1 cellular context compared by ENCODE assay signal in the genomic region with DNA sequence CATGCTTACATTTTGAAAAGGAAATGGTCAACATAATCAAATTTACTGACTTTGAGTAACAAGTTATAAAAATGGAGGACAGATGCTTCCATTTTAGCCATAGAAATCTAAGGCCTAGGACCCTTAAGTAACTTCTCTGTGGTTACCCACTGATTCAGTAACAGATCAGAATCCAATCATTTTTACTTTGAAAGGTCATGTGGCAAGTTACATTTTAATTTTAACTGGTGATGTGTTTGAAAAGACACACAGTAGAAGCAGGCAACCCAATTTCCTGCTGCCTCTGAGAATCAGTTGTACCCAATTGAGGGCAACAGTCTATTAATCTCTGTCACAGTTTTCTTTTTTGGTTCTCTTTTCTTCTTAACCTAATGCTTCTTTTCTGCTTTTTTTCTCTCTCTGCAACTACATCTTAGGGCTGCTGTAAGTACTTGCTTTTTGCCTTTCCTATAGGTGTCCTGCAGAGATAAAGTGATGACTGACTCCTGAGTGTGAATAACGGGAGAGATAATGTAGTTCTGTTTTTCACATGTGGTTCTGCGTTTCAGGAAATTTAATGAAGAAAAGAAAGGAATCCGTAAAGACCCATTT.
TF ChIP-seq lines count a peak whose summit lies in the region.

No MANE protein-coding gene starts in this region.

TF ChIP-seq in IMR-90, 13 proteins besides CTCF, POLR2A, EP300 and RAD21:
- TF ChIP-seq NFE2L2 (IDR thresholded peaks at IDR 0.05; ENCODE audit: low read depth, low read length) (no peak), BHLHE40 (IDR thresholded peaks at IDR 0.05; ENCODE audit: low read depth, low read length) (no peak), RFX5 (IDR thresholded peaks at IDR 0.05; ENCODE audit: low read depth, low read length) (no peak), SMC3 (IDR thresholded peaks at IDR 0.05; ENCODE audit: low read depth, low read length) (no peak), MXI1 (IDR thresholded peaks at IDR 0.05; ENCODE audit: borderline replicate concordance, low read depth, low read length) (no peak), FOS (IDR thresholded peaks at IDR 0.05; ENCODE audit: low read depth, low read length) (no peak), MAFK (IDR thresholded peaks at IDR 0.05; ENCODE audit: low read depth, low read length) (no peak), RCOR1 (IDR thresholded peaks at IDR 0.05; ENCODE audit: insufficient replicate concordance, low read length) (no peak), CHD1 (IDR thresholded peaks at IDR 0.05; ENCODE audit: low read depth, low read length) (no peak), CEBPB (IDR thresholded peaks at IDR 0.05; ENCODE audit: low read depth, low read length) (no peak), MAZ (IDR thresholded peaks at IDR 0.05; ENCODE audit: borderline replicate concordance, low read depth, low read length) (no peak)
- TF ChIP-seq, protein P1, sequence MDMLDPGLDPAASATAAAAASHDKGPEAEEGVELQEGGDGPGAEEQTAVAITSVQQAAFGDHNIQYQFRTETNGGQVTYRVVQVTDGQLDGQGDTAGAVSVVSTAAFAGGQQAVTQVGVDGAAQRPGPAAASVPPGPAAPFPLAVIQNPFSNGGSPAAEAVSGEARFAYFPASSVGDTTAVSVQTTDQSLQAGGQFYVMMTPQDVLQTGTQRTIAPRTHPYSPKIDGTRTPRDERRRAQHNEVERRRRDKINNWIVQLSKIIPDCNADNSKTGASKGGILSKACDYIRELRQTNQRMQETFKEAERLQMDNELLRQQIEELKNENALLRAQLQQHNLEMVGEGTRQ (IDR thresholded peaks at IDR 0.05; ENCODE audit: low read depth, low read length) = no peak
- TF ChIP-seq, protein P2, sequence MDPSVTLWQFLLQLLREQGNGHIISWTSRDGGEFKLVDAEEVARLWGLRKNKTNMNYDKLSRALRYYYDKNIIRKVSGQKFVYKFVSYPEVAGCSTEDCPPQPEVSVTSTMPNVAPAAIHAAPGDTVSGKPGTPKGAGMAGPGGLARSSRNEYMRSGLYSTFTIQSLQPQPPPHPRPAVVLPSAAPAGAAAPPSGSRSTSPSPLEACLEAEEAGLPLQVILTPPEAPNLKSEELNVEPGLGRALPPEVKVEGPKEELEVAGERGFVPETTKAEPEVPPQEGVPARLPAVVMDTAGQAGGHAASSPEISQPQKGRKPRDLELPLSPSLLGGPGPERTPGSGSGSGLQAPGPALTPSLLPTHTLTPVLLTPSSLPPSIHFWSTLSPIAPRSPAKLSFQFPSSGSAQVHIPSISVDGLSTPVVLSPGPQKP (IDR thresholded peaks at IDR 0.05; ENCODE audit: borderline replicate concordance, low read depth, low read length) = no peak
